1 cellular context compared by ENCODE assay signal in the genomic region with DNA sequence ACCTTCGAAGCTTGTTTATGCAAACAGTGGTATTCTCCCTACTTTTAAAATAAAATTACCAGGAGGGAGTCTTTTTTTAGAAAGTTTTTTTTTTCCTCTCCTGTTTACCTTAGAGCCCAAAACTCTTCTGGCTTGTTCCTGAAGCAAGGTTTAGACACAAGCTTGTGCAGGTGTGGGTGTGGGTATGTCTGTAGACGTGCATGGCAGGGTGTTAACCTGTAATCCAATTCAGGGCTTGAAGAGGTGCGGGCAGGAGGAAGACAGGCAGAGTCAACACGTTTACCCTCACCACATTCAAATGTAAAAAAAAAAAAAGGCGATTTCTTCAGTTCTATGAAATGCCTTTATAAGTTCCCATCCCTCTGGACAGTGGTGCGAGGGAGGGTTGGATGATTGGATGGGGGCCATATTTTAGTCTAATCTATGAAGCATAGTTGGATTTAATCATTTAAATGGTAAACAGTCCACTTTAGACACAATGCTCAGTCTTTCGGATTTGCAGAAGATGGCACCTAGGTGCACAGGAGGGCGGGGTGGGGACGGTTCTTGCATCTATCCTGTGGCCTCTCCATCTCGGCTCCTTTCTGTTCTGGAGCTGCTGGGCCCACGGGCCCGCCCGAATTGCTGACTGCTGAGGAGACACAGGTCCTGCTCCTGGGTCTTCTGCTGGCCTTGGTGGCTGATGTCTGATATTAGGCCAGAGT.
TF ChIP-seq lines count a peak whose summit lies in the region.

No MANE protein-coding gene starts in this region.

TF ChIP-seq in H1, 55 proteins besides CTCF, POLR2A, EP300 and RAD21:
- TF ChIP-seq RNF2 (IDR thresholded peaks at IDR 0.05; ENCODE audit: borderline replicate concordance, low read depth, low read length, missing control alignments, poor library complexity, severe bottlenecking) (no peak), CHD1 (IDR thresholded peaks at IDR 0.05; ENCODE audit: low read depth, low read length) (no peak), CREB1 (IDR thresholded peaks at IDR 0.05) (no peak), FOSL1 (IDR thresholded peaks at IDR 0.05; ENCODE audit: insufficient read depth, low read depth, low read length) (no peak), HDAC6 (IDR thresholded peaks at IDR 0.05; ENCODE audit: low read depth, low read length) (no peak), RXRA (IDR thresholded peaks at IDR 0.05; ENCODE audit: insufficient read depth, low read depth, low read length) (no peak), SIX5 (IDR thresholded peaks at IDR 0.05; ENCODE audit: low read depth, low read length) (no peak), TCF12 (IDR thresholded peaks at IDR 0.05; ENCODE audit: low read depth, low read length) (no peak), SIRT6 (IDR thresholded peaks at IDR 0.05; ENCODE audit: low read length) (no peak), SRF (IDR thresholded peaks at IDR 0.05; ENCODE audit: low read depth, low read length) (no peak), NRF1 (IDR thresholded peaks at IDR 0.05; ENCODE audit: low read depth, low read length) (no peak), SAP30 (IDR thresholded peaks at IDR 0.05; ENCODE audit: insufficient read depth, insufficient replicate concordance, low read length) (no peak)
- TF ChIP-seq, protein P1, sequence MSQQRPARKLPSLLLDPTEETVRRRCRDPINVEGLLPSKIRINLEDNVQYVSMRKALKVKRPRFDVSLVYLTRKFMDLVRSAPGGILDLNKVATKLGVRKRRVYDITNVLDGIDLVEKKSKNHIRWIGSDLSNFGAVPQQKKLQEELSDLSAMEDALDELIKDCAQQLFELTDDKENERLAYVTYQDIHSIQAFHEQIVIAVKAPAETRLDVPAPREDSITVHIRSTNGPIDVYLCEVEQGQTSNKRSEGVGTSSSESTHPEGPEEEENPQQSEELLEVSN (IDR thresholded peaks at IDR 0.05): no peak
- TF ChIP-seq, protein P2, sequence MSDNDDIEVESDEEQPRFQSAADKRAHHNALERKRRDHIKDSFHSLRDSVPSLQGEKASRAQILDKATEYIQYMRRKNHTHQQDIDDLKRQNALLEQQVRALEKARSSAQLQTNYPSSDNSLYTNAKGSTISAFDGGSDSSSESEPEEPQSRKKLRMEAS (IDR thresholded peaks at IDR 0.05): no peak
